ENCODE assay signal across 8 cellular contexts in genomic region chr22:29603358-29604191, GRCh38. TPM values are rescaled to one million over a fixed set of nuclear protein-coding genes. Genes with fewer than 3 reads are reported as not detected.
DNase-seq lines count a peak whose midpoint lies in the region; FAIRE-seq and TF ChIP-seq lines count a peak whose summit lies in the region.

Gene NF2, plus strand, starts transcription at chr22:29603633. Its CDS starts 366 bp downstream, at chr22:29603999.

- peak; percentile 99 for DNase-seq in GM06990 (ENCODE audit: extremely low read depth, insufficient read length)
- peak; percentile 100 for DNase-seq in HFFc6
- DNase-seq in NAMALWA (ENCODE audit: low spot score): peak; percentile 100
- peak; percentile 95 for DNase-seq in SK-N-MC (ENCODE audit: low read depth, low spot score)
- DNase-seq in activated naive CD4-positive, alpha-beta T cell treated with anti-CD3 and anti-CD28 coated beads, Interleukin-2, amount 10 ng/mL, durations not matched to agents 7 days and 5 days: peak; percentile 99
- peak; percentile 99 for DNase-seq in frontal cortex (ENCODE audit: low spot score in 2 of 2)
- DNase-seq in substantia nigra (lab: John Stamatoyannopoulos, UW): peak; percentile 69 to 100 (median 99)

- peak within 1 kb of the TSS; percentile 76 for H3K9ac ChIP-seq in SK-N-MC (ENCODE audit: insufficient read length)

- no peaks in the 10 kb centered on the region for H3K9me3 Mint-ChIP-seq in HFFc6
- no peaks in the 10 kb centered on the region for H3K9me3 Mint-ChIP-seq in activated naive CD4-positive, alpha-beta T cell treated with anti-CD3 and anti-CD28 coated beads, Interleukin-2, amount 10 ng/mL, durations not matched to agents 7 days and 5 days

- FAIRE-seq in frontal cortex (lab: Jason Lieb, UNC): peak; percentile 96

- H3K27me3 Mint-ChIP-seq in HFFc6 (ENCODE audit: insufficient read depth): no peaks in the 10 kb centered on the region
- no peaks in the 10 kb centered on the region for H3K27me3 Mint-ChIP-seq in activated naive CD4-positive, alpha-beta T cell treated with anti-CD3 and anti-CD28 coated beads, Interleukin-2, amount 10 ng/mL, durations not matched to agents 7 days and 5 days

- peaks cover 21% of the 10 kb centered on the region for H3K36me3 Mint-ChIP-seq in HFFc6 (ENCODE audit: low read depth)
- peaks cover 15% of the 10 kb centered on the region for H3K36me3 Mint-ChIP-seq in activated naive CD4-positive, alpha-beta T cell treated with anti-CD3 and anti-CD28 coated beads, Interleukin-2, amount 10 ng/mL, durations not matched to agents 7 days and 5 days

- peak within 1 kb of the TSS; percentile 94 for H3K27ac Mint-ChIP-seq in HFFc6
- H3K27ac Mint-ChIP-seq in activated naive CD4-positive, alpha-beta T cell treated with anti-CD3 and anti-CD28 coated beads, Interleukin-2, amount 10 ng/mL, durations not matched to agents 7 days and 5 days: peak within 1 kb of the TSS; percentile 98

- peak within 1 kb of the TSS; percentile 90 for H3K4me3 ChIP-seq in GM06990 (replicated peaks; ENCODE audit: low read depth, low read length)
- H3K4me3 ChIP-seq in SK-N-MC: peak within 1 kb of the TSS; percentile 99
- H3K4me3 ChIP-seq in neutrophil (ENCODE audit: low read depth in 1 of 2, low read length in 1 of 2): peak within 1 kb of the TSS; percentile 90 to 100

- H3K36me3 ChIP-seq in GM06990 (ENCODE audit: control insufficient read depth, insufficient read depth, low read length) (no peaks in the 10 kb centered on the region), SK-N-MC (ENCODE audit: insufficient read depth, low read length) (no peaks in the 10 kb centered on the region), neutrophil (no peaks in the 10 kb centered on the region)

- H3K27ac ChIP-seq in SK-N-MC (peak within 1 kb of the TSS; percentile 77; the same call in 1 of the 2 replicates), neutrophil (peak within 1 kb of the TSS; percentile 89), substantia nigra (ENCODE audit: low read depth, low read length, poor library complexity, severe bottlenecking) (peak within 1 kb of the TSS; percentile 82)

- H3K9me3 ChIP-seq in SK-N-MC (ENCODE audit: low read depth, low read length) (no peaks in the 10 kb centered on the region), neutrophil (no peaks in the 10 kb centered on the region)

- H3K27me3 ChIP-seq in GM06990 (replicated peaks; ENCODE audit: control insufficient read depth, insufficient read depth, low read length) (no peaks in the 10 kb centered on the region), neutrophil (no peaks in the 10 kb centered on the region)

- CTCF ChIA-PET in activated naive CD4-positive, alpha-beta T cell treated with anti-CD3 and anti-CD28 coated beads, Interleukin-2, amount 10 ng/mL, durations not matched to agents 7 days and 5 days (lab: Charles Lee): interaction anchor here (0.7 to 2.0 kb wide), 6 partner anchors 8 to 485 kb away, joined by 3 to 6 read pairs (median 4); no protein-coding TSS in a partner anchor

- peaks cover 12 to 19% of the 10 kb centered on the region in 2 experiments for H3K4me1 ChIP-seq in neutrophil (ENCODE audit: control insufficient read depth in 1 of 2, insufficient read depth in 1 of 2, low read depth in 1 of 2, low read length in 1 of 2)

- no peak for TF ChIP-seq CTCF in GM06990 (IDR thresholded peaks at IDR 0.05; ENCODE audit: insufficient read depth, low read length, poor library complexity, severe bottlenecking)
- TF ChIP-seq CTCF in HFFc6 (IDR thresholded peaks at IDR 0.05): peak; percentile 25; the same call in 1 of the 2 replicates
- TF ChIP-seq CTCF in neutrophil (IDR thresholded peaks at IDR 0.05): peak; percentile 49

- peak within 1 kb of the TSS; percentile 99 for H3K4me3 Mint-ChIP-seq in HFFc6
- H3K4me3 Mint-ChIP-seq in activated naive CD4-positive, alpha-beta T cell treated with anti-CD3 and anti-CD28 coated beads, Interleukin-2, amount 10 ng/mL, durations not matched to agents 7 days and 5 days: peak within 1 kb of the TSS; percentile 95

- peaks cover 28% of the 10 kb centered on the region for H3K4me1 Mint-ChIP-seq in HFFc6 (ENCODE audit: low read depth)
- H3K4me1 Mint-ChIP-seq in activated naive CD4-positive, alpha-beta T cell treated with anti-CD3 and anti-CD28 coated beads, Interleukin-2, amount 10 ng/mL, durations not matched to agents 7 days and 5 days: peaks cover 36% of the 10 kb centered on the region

RNA-seq across cellular contexts. Expression of gene NF2, which starts in this region (rescaled TPM):
- total RNA-seq in HFFc6 (2021; fragmentation: NEBNext Ultra II Directional; extraction: Animal tissue kit (Norgen Biotek cat#: 25700)): 100 to 1,000 TPM; 161 to 184 (median 176) TPM
- total RNA-seq in frontal cortex: 41.2 TPM

Comparison
In these comparisons a context has a peak if more than half of its experiments do, and no peak if none do; other contexts are left out.
1. Peak in every context shown above with its lines: DNase-seq, H3K4me3 ChIP-seq and H3K27ac ChIP-seq.